In genomic region chr5:132225165-132226032, GRCh38 we compare ENCODE assay signal across 8 cellular contexts. TPM values are rescaled to one million over a fixed set of nuclear protein-coding genes. Genes with fewer than 3 reads are reported as not detected.
A peak's percentile ranks its signal among the peaks of the same experiment; 100 is the strongest.
DNase-seq lines count a peak whose midpoint lies in the region; ATAC-seq and TF ChIP-seq lines count a peak whose summit lies in the region.

No MANE protein-coding gene starts in this region.

- H3K27me3 ChIP-seq in dorsolateral prefrontal cortex: no peaks in the 10 kb centered on the region
- H3K27me3 ChIP-seq in mucosa of rectum (ENCODE audit: control insufficient read depth in 2 of 2, insufficient read depth in 2 of 2, low read length in 2 of 2): no peaks in the 10 kb centered on the region
- H3K27me3 ChIP-seq in thyroid gland: no peaks in the 10 kb centered on the region

- H3K27ac ChIP-seq in dorsolateral prefrontal cortex (peak overlapping the region in 32 of 59 donors; percentile 1 to 91 (median 42)), mucosa of rectum (ENCODE audit: low read depth in 2 of 2, low read length in 2 of 2) (peak overlapping the region; percentile 34 to 52), thyroid gland (peak overlapping the region in 2 of 3 donors; percentile 45 to 50)

- H3K4me3 ChIP-seq in dorsolateral prefrontal cortex (peak overlapping the region in 37 of 59 donors; percentile 0 to 95 (median 71)), mucosa of rectum (ENCODE audit: low read length in 2 of 2) (peak overlapping the region in 1 of 2 donors; percentile 8), thyroid gland (replicated peaks in 1 of 3) (no peak overlapping the region)

- H3K9me3 ChIP-seq in mucosa of rectum (ENCODE audit: control insufficient read depth in 2 of 2, low read length in 2 of 2) (no peaks in the 10 kb centered on the region), thyroid gland (no peaks in the 10 kb centered on the region)

- no peak for TF ChIP-seq CTCF in dorsolateral prefrontal cortex (IDR thresholded peaks at IDR 0.05 in 54 of 56, conservative IDR thresholded peaks at IDR 0.05 in 2 of 56; ENCODE audit: low read depth in 1 of 56, partially characterized antibody in 56 of 56)
- no peak for TF ChIP-seq CTCF in thyroid gland (IDR thresholded peaks at IDR 0.05)

- no peak for ATAC-seq in HG03280 (IDR thresholded peaks at IDR 0.05; ENCODE audit: unreplicated experiment)

- H3K4me1 ChIP-seq in mucosa of rectum (ENCODE audit: control insufficient read depth in 2 of 2, insufficient read depth in 2 of 2, low read length in 2 of 2) (peaks cover 17 to 26% of the 10 kb centered on the region in 2 donors), thyroid gland (peaks cover 23 to 50% of the 10 kb centered on the region in 2 donors)

- DNase-seq in stimulated activated naive CD4-positive, alpha-beta T cell (lab: John Stamatoyannopoulos, UW): peak in 4 of 6 experiments; percentile 1 to 42 (median 26)
- no peak for DNase-seq in stimulated activated naive CD4-positive, alpha-beta T cell treated with Interleukin-2 at 50 U/mL for 16 hours (lab: John Stamatoyannopoulos, UW)
- DNase-seq in T follicular helper cell (ENCODE audit: low read depth): peak; percentile 9
- DNase-seq in dorsolateral prefrontal cortex: peak in 8 of 10 donors; percentile 50 to 74 (median 66)
- peak; percentile 53 to 66 for DNase-seq in thyroid gland
- DNase-seq in iPS-NIHi7 (ENCODE audit: extremely low spot score): no peak

- no peak for TF ChIP-seq POLR2A in thyroid gland (IDR thresholded peaks at IDR 0.05)

- intact Hi-C loops in dorsolateral prefrontal cortex (cut with DNase I) (loop anchor here in 1 of 2 donors (5.0 kb wide), 1 partner anchor 38 kb away; no protein-coding TSS in a partner anchor), thyroid gland (cut with DNase I) (no loop called here)

- H3K36me3 ChIP-seq in mucosa of rectum (ENCODE audit: control insufficient read depth in 2 of 2, insufficient read depth in 2 of 2, low read length in 2 of 2) (no peaks in the 10 kb centered on the region), thyroid gland (no peaks in the 10 kb centered on the region)

- H3K9ac ChIP-seq in mucosa of rectum (ENCODE audit: low read depth in 1 of 2, low read length in 2 of 2): peak overlapping the region in 1 of 2 donors; percentile 16

- WGBS in thyroid gland, 2 donors: 52 to 55% methylated on average over 8 to 13 of the region's 13 CpGs

RNA-seq across cellular contexts. Expression of gene P4HA2, which starts 2.3 kb away (rescaled TPM):
- total RNA-seq in dorsolateral prefrontal cortex (10 to 100 TPM; 11.8 to 97.5 (median 27.5) TPM), thyroid gland (10 to 100 TPM; 21.3 to 32.0 (median 29.6) TPM)

RNA-seq across cellular contexts. Expression of gene PDLIM4, which starts 32.1 kb away (rescaled TPM):
- total RNA-seq in dorsolateral prefrontal cortex (10 to 100 TPM in 102 of 120 experiments, 1 to 10 TPM in 18; 4.7 to 42.5 (median 14.7) TPM), thyroid gland (10 to 100 TPM in 2 of 4 donors, 1 to 10 TPM in 2; 6.0 to 25.4 (median 13.3) TPM)

Comparison
In these comparisons a context has a peak if more than half of its experiments do, and no peak if none do; other contexts are left out.
1. DNase-seq: peak in stimulated activated naive CD4-positive, alpha-beta T cell (4 of 6), T follicular helper cell (single experiment), dorsolateral prefrontal cortex (8 of 10) and thyroid gland (2 of 2); none in stimulated activated naive CD4-positive, alpha-beta T cell treated with Interleukin-2 at 50 U/mL for 16 hours (single experiment) and iPS-NIHi7 (single experiment).
2. H3K4me3 ChIP-seq: peak in dorsolateral prefrontal cortex (37 of 59); none in thyroid gland (0 of 3).
3. Peak in every context shown above with its lines, with median percentiles within 50 percentile points of each other: H3K27ac ChIP-seq.